ENCODE assay signal across 8 cellular contexts in genomic region chr22:26674211-26675190, GRCh38. TPM values are rescaled to one million over a fixed set of nuclear protein-coding genes. Genes with fewer than 3 reads are reported as not detected.
DNase-seq lines count a peak whose midpoint lies in the region; ATAC-seq and TF ChIP-seq lines count a peak whose summit lies in the region.

No MANE protein-coding gene starts in this region.

- no peaks in the 10 kb centered on the region for H3K36me3 ChIP-seq in right atrium auricular region
- peaks cover 8% of the 10 kb centered on the region for H3K36me3 ChIP-seq in iPS-18a (ENCODE audit: control insufficient read depth, low read depth, low read length)
- no peaks in the 10 kb centered on the region for H3K36me3 ChIP-seq in vagina

- H3K9ac ChIP-seq in iPS-18a (ENCODE audit: low read length) = no peak overlapping the region

- H3K4me3 ChIP-seq in right cardiac atrium (ENCODE audit: low read length) (no peak overlapping the region), right atrium auricular region (no peak overlapping the region), iPS-18a (ENCODE audit: low read length) (peak overlapping the region; percentile 78), vagina (peak overlapping the region in 1 of 2 donors; percentile 80), dorsolateral prefrontal cortex (peak overlapping the region in 26 of 59 donors; percentile 59 to 93 (median 82))

- intact Hi-C loops in right cardiac atrium (cut with DNase I) = no loop called here
- intact Hi-C loops in vagina (cut with DNase I) = loop anchor here (10.0 kb wide), 1 partner anchor 1130 kb away; the partner anchor contains the start of gene MN1
- intact Hi-C loops in dorsolateral prefrontal cortex (cut with DNase I) = loop anchor here (2.0 to 10.0 kb wide), 5 partner anchors 83 to 1340 kb away; partner anchors contain the start of gene MN1 (in 1 of the 2)

- H3K4me1 ChIP-seq in right cardiac atrium (ENCODE audit: control insufficient read depth, insufficient read depth, low read length) (peaks cover 11% of the 10 kb centered on the region), right atrium auricular region (peaks cover 0 to 31% of the 10 kb centered on the region in 2 donors), iPS-18a (ENCODE audit: control insufficient read depth, low read depth, low read length) (peaks cover 21% of the 10 kb centered on the region), vagina (peaks cover 28% of the 10 kb centered on the region)

- H3K27me3 ChIP-seq in right cardiac atrium (ENCODE audit: control insufficient read depth, insufficient read depth) (no peaks in the 10 kb centered on the region), right atrium auricular region (no peaks in the 10 kb centered on the region), iPS-18a (ENCODE audit: control insufficient read depth, insufficient read depth, low read length) (no peaks in the 10 kb centered on the region), vagina (no peaks in the 10 kb centered on the region), dorsolateral prefrontal cortex (no peaks in the 10 kb centered on the region)

- H3K9me3 ChIP-seq in right cardiac atrium (ENCODE audit: control insufficient read depth, low read length) = no peaks in the 10 kb centered on the region
- no peaks in the 10 kb centered on the region for H3K9me3 ChIP-seq in right atrium auricular region
- no peaks in the 10 kb centered on the region for H3K9me3 ChIP-seq in iPS-18a (ENCODE audit: control insufficient read depth, low read depth, low read length)
- no peaks in the 10 kb centered on the region for H3K9me3 ChIP-seq in vagina

- CTCF ChIA-PET in activated CD4-positive, alpha-beta T cell treated with anti-CD3 and anti-CD28 coated beads, Interleukin-2, amount 10 ng/mL, durations not matched to agents 7 days and 5 days (lab: Charles Lee) = interaction anchor here (0.6 to 1.8 kb wide), 9 partner anchors 8 to 260 kb away, joined by 3 to 5 read pairs (median 3); no protein-coding TSS in a partner anchor

- TF ChIP-seq POLR2A in vagina (IDR thresholded peaks at IDR 0.05) = no peak

- peak overlapping the region; percentile 98 for H3K4me3 Mint-ChIP-seq in activated CD4-positive, alpha-beta T cell treated with anti-CD3 and anti-CD28 coated beads, Interleukin-2, amount 10 ng/mL, durations not matched to agents 7 days and 5 days

- DNase-seq in right cardiac atrium = peak in 1 of 3 donors; percentile 36
- no peak for DNase-seq in right atrium auricular region (ENCODE audit: low spot score)
- DNase-seq in activated CD4-positive, alpha-beta T cell treated with anti-CD3 and anti-CD28 coated beads, Interleukin-2, amount 10 ng/mL, durations not matched to agents 7 days and 5 days = peak; percentile 37
- no peak for DNase-seq in vagina (ENCODE audit: extremely low spot score in 2 of 2)
- no peak for DNase-seq in HPDE6-E6E7 (ENCODE audit: extremely low spot score)
- no peak for DNase-seq in dorsolateral prefrontal cortex
- no peak for DNase-seq in NCI-H187 treated with DMSO at 0.1 percent for 48 hours (lab: John Stamatoyannopoulos, UW)

- H3K27me3 Mint-ChIP-seq in activated CD4-positive, alpha-beta T cell treated with anti-CD3 and anti-CD28 coated beads, Interleukin-2, amount 10 ng/mL, durations not matched to agents 7 days and 5 days = no peaks in the 10 kb centered on the region

- TF ChIP-seq CTCF in right atrium auricular region (IDR thresholded peaks at IDR 0.05) (no peak), vagina (IDR thresholded peaks at IDR 0.05) (no peak), dorsolateral prefrontal cortex (IDR thresholded peaks at IDR 0.05 in 54 of 56, conservative IDR thresholded peaks at IDR 0.05 in 2 of 56; ENCODE audit: low read depth in 1 of 56, partially characterized antibody in 56 of 56) (no peak)

- no peaks in the 10 kb centered on the region for H3K9me3 Mint-ChIP-seq in activated CD4-positive, alpha-beta T cell treated with anti-CD3 and anti-CD28 coated beads, Interleukin-2, amount 10 ng/mL, durations not matched to agents 7 days and 5 days

- H3K4me1 Mint-ChIP-seq in activated CD4-positive, alpha-beta T cell treated with anti-CD3 and anti-CD28 coated beads, Interleukin-2, amount 10 ng/mL, durations not matched to agents 7 days and 5 days = peaks cover 80% of the 10 kb centered on the region

- WGBS in right cardiac atrium = 84% methylated on average over 9 of the region's 9 CpGs

- H3K36me3 Mint-ChIP-seq in activated CD4-positive, alpha-beta T cell treated with anti-CD3 and anti-CD28 coated beads, Interleukin-2, amount 10 ng/mL, durations not matched to agents 7 days and 5 days (ENCODE audit: low read depth) = peaks cover 36% of the 10 kb centered on the region

- H3K27ac ChIP-seq in right cardiac atrium (ENCODE audit: low read length) (peak overlapping the region; percentile 23), right atrium auricular region (peak overlapping the region in 1 of 2 donors; percentile 98), iPS-18a (ENCODE audit: low read length) (no peak overlapping the region), vagina (peak overlapping the region; percentile 95), dorsolateral prefrontal cortex (peak overlapping the region in 16 of 59 donors; percentile 1 to 98 (median 94))

- ATAC-seq in right cardiac atrium = no peak

- POLR2A ChIA-PET in activated CD4-positive, alpha-beta T cell treated with anti-CD3 and anti-CD28 coated beads, Interleukin-2, amount 10 ng/mL, durations not matched to agents 7 days and 5 days (lab: Charles Lee) = no interaction called here

- H3K27ac Mint-ChIP-seq in activated CD4-positive, alpha-beta T cell treated with anti-CD3 and anti-CD28 coated beads, Interleukin-2, amount 10 ng/mL, durations not matched to agents 7 days and 5 days = peak overlapping the region; percentile 98

RNA-seq across cellular contexts. Expression of gene MIAT, which starts 17.1 kb away (rescaled TPM):
- total RNA-seq in right cardiac atrium (1 to 10 TPM; 1.3 to 2.7 (median 1.5) TPM), right atrium auricular region (1 to 10 TPM in 1 of 2 donors, under 1 TPM in 1; 0.19 to 2.0 TPM), vagina (2.7 TPM), dorsolateral prefrontal cortex (100 to 1,000 TPM in 119 of 120 experiments, 10 to 100 TPM in 1; 94.5 to 482 (median 304) TPM)
- polyA plus RNA-seq in right cardiac atrium = 0.45 TPM
- total RNA-seq in activated CD4-positive, alpha-beta T cell treated with anti-CD3 and anti-CD28 coated beads, Interleukin-2, amount 10 ng/mL, durations not matched to agents 7 days and 5 days = 10 to 100 TPM; 37.8 to 44.4 TPM

RNA-seq across cellular contexts. Expression of gene CRYBA4, which starts 52.7 kb away (rescaled TPM):
- total RNA-seq in right cardiac atrium = not detected
- not detected for polyA plus RNA-seq in right cardiac atrium
- not detected for total RNA-seq in right atrium auricular region
- total RNA-seq in activated CD4-positive, alpha-beta T cell treated with anti-CD3 and anti-CD28 coated beads, Interleukin-2, amount 10 ng/mL, durations not matched to agents 7 days and 5 days = not detected
- total RNA-seq in vagina = not detected
- total RNA-seq in dorsolateral prefrontal cortex = 1 to 10 TPM in 3 of 120 experiments, under 1 TPM in 4, not detected in 113; 0.62 to 1.3 (median 0.96) TPM

RNA-seq across cellular contexts. Expression of gene CRYBB1, which starts 56.7 kb away (rescaled TPM):
- 1 to 10 TPM in 2 of 4 donors, under 1 TPM in 2; 0.48 to 1.3 (median 0.99) TPM for total RNA-seq in right cardiac atrium
- 0.25 TPM for polyA plus RNA-seq in right cardiac atrium
- total RNA-seq in right atrium auricular region = 1 to 10 TPM in 1 of 2 donors, under 1 TPM in 1; 0.79 to 1.7 TPM
- not detected for total RNA-seq in activated CD4-positive, alpha-beta T cell treated with anti-CD3 and anti-CD28 coated beads, Interleukin-2, amount 10 ng/mL, durations not matched to agents 7 days and 5 days
- total RNA-seq in vagina = not detected
- 1 to 10 TPM in 78 of 120 experiments, under 1 TPM in 27, not detected in 15; 0.47 to 4.9 (median 1.6) TPM for total RNA-seq in dorsolateral prefrontal cortex

Comparison
In these comparisons a context has a peak if more than half of its experiments do, and no peak if none do; other contexts are left out.
1. RNA of gene MIAT, which starts 17.1 kb away (total RNA-seq): 94.5 to 482 TPM in dorsolateral prefrontal cortex and 37.8 to 44.4 TPM in activated CD4-positive, alpha-beta T cell treated with anti-CD3 and anti-CD28 coated beads, Interleukin-2, amount 10 ng/mL, durations not matched to agents 7 days and 5 days; 2.7 TPM in vagina (single experiment), 0.19 to 2.0 TPM in right atrium auricular region and 1.3 to 2.7 TPM in right cardiac atrium; every median in the first group is over 10 times any median in the second.
2. intact Hi-C loops: an anchor here in vagina (10.0 kb wide) and dorsolateral prefrontal cortex (2.0 to 10.0 kb wide); none called in right cardiac atrium.